18 cellular contexts compared by ENCODE assay signal in genomic region chr7:24325708-24326107, GRCh38. TPM values are rescaled to one million over a fixed set of nuclear protein-coding genes. Genes with fewer than 3 reads are reported as not detected.
DNase-seq lines count a peak whose midpoint lies in the region; ATAC-seq lines count a peak whose summit lies in the region.
"Had no signal": no experiment of that assay in that cellular context is flagged by ENCODE, and none has a peak within 500 bp of the region (broad histone marks: within the 10 kb centered on the region; RNA-seq: fewer than 3 reads in every experiment).

No MANE protein-coding gene starts in this region.

- ATAC-seq in GM18519 (IDR thresholded peaks at IDR 0.05; ENCODE audit: low FRiP score, unreplicated experiment) (peak; percentile 77), GM21390 (IDR thresholded peaks at IDR 0.05; ENCODE audit: unreplicated experiment) (peak; percentile 82), HG03095 (IDR thresholded peaks at IDR 0.05; ENCODE audit: unreplicated experiment) (peak; percentile 81), esophagus mucosa (peak; percentile 42), HG02642 (IDR thresholded peaks at IDR 0.05; ENCODE audit: poor library complexity, unreplicated experiment) (no peak), HG02623 (IDR thresholded peaks at IDR 0.05; ENCODE audit: unreplicated experiment) (no peak)
- ATAC-seq in activated T-cell treated with anti-CD3 and anti-CD28 coated beads, Interleukin-2, amount 50 U/mL, for 72 hours (replicated peaks in 1 of 2): no peak

- no peaks in the 10 kb centered on the region for H3K9me3 Mint-ChIP-seq in activated T-cell treated with anti-CD3 and anti-CD28 coated beads, Interleukin-2, amount 50 U/mL, for 72 hours
- H3K9me3 Mint-ChIP-seq: CD4-positive, alpha-beta T cell had no signal

- H3K4me3 Mint-ChIP-seq in activated T-cell treated with anti-CD3 and anti-CD28 coated beads, Interleukin-2, amount 50 U/mL, for 72 hours: no peak overlapping the region
- H3K4me3 Mint-ChIP-seq: CD4-positive, alpha-beta T cell had no signal

- H3K4me1 Mint-ChIP-seq in activated T-cell treated with anti-CD3 and anti-CD28 coated beads, Interleukin-2, amount 50 U/mL, for 72 hours (ENCODE audit: low read depth): no peaks in the 10 kb centered on the region

- H3K36me3 Mint-ChIP-seq in activated T-cell treated with anti-CD3 and anti-CD28 coated beads, Interleukin-2, amount 50 U/mL, for 72 hours (ENCODE audit: insufficient read depth in 2 of 2): no peaks in the 10 kb centered on the region

- DNase-seq in activated T-cell treated with anti-CD3 and anti-CD28 coated beads, Interleukin-2, amount 50 U/mL, for 72 hours: no peak
- DNase-seq in activated CD8-positive, alpha-beta memory T cell treated with anti-CD3 and anti-CD28 coated beads, Interleukin-2, amount 50 U/mL, for 48 hours: no peak
- DNase-seq: activated CD8-positive, alpha-beta memory T cell treated with anti-CD3 and anti-CD28 coated beads, Interleukin-2, amount 50 U/mL, for 4 hours; anterior cingulate cortex; CD4-positive, alpha-beta T cell; effector CD8-positive, alpha-beta T cell; left ventricle myocardium inferior; NCI-H446 treated with DMSO at 0.1 percent for 48 hours; nucleus accumbens; stimulated activated CD4-positive, alpha-beta T cell treated with anti-CD3 and anti-CD28 coated beads, Interleukin-12 subunit alpha, Interleukin-12 subunit beta, amount 100 ng/mL, for 4 hours had no signal

- no peak overlapping the region for H3K27ac Mint-ChIP-seq in activated T-cell treated with anti-CD3 and anti-CD28 coated beads, Interleukin-2, amount 50 U/mL, for 72 hours
- H3K27ac Mint-ChIP-seq: CD4-positive, alpha-beta T cell had no signal

- peaks cover 8% of the 10 kb centered on the region for H3K27me3 Mint-ChIP-seq in activated T-cell treated with anti-CD3 and anti-CD28 coated beads, Interleukin-2, amount 50 U/mL, for 72 hours (ENCODE audit: low read depth)

RNA-seq across cellular contexts. Expression of gene NPY, which starts 41.7 kb away (rescaled TPM):
- total RNA-seq in esophagus mucosa: not detected
- not detected for total RNA-seq in activated T-cell treated with anti-CD3 and anti-CD28 coated beads, Interleukin-2, amount 50 U/mL, for 72 hours
- total RNA-seq: CD4-positive, alpha-beta T cell; glomerular endothelial cell; left ventricle myocardium inferior; LHCN-M2 had no signal

Comparison
In these comparisons a context has a peak if more than half of its experiments do, and no peak if none do; other contexts are left out.
1. ATAC-seq: peak in GM18519 (single experiment), GM21390 (single experiment), HG03095 (single experiment) and esophagus mucosa (single experiment); none in HG02642 (single experiment), activated T-cell treated with anti-CD3 and anti-CD28 coated beads, Interleukin-2, amount 50 U/mL, for 72 hours (0 of 2) and HG02623 (single experiment).